Comparison of ENCODE assay signal across 22 cellular contexts in the genomic region with DNA sequence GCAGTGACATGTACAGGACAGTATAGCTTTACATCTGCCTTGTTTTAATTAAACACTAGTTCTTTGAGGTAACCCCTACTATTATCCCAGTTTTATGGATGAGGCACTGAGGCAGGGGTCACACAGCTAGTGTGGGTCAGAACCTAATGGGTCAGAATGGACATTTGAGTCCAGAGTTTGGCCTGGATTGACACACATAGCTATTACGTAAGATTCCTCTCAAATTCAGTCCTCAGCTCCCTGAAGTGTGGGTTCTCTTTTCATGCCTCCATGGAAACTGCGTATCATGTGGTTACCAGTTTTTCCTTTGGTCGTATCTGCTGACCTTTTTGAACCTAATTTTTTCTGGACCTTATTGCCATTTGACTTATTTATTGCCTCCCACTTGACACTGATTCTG. TPM values are rescaled to one million over a fixed set of nuclear protein-coding genes. Genes with fewer than 3 reads are reported as not detected.
DNase-seq lines count a peak whose midpoint lies in the region; ATAC-seq and TF ChIP-seq lines count a peak whose summit lies in the region.
"Had no signal": no experiment of that assay in that cellular context is flagged by ENCODE, and none has a peak within 500 bp of the region (broad histone marks: within the 10 kb centered on the region; RNA-seq: fewer than 3 reads in every experiment).

No MANE protein-coding gene starts in this region.

- H3K27ac ChIP-seq in left ventricle myocardium inferior (replicated peaks) = no peak overlapping the region
- H3K27ac ChIP-seq: esophagus squamous epithelium had no signal

- H3K4me1 ChIP-seq in left ventricle myocardium inferior = peaks cover 11% of the 10 kb centered on the region

- H3K27ac Mint-ChIP-seq in CD14-positive monocyte = peak overlapping the region; percentile 55 to 92 (median 83)
- H3K27ac Mint-ChIP-seq in nephron progenitor cell = peak overlapping the region; percentile 73
- H3K27ac Mint-ChIP-seq in activated naive CD4-positive, alpha-beta T cell treated with anti-CD3 and anti-CD28 coated beads for 36 hours = no peak overlapping the region
- H3K27ac Mint-ChIP-seq: activated naive CD4-positive, alpha-beta T cell treated with anti-CD3 and anti-CD28 coated beads, Interleukin-2, amount 10 ng/mL, durations not matched to agents 7 days and 5 days had no signal

- no peaks in the 10 kb centered on the region for H3K9me3 ChIP-seq in left ventricle myocardium inferior (replicated peaks)
- H3K9me3 ChIP-seq: esophagus squamous epithelium, SK-N-SH had no signal

- H3K4me3 Mint-ChIP-seq in CD14-positive monocyte (peak overlapping the region in 1 of 2 donors; percentile 32), nephron progenitor cell (no peak overlapping the region)
- no peak overlapping the region for H3K4me3 Mint-ChIP-seq in activated naive CD4-positive, alpha-beta T cell treated with anti-CD3 and anti-CD28 coated beads for 36 hours
- H3K4me3 Mint-ChIP-seq: activated naive CD4-positive, alpha-beta T cell treated with anti-CD3 and anti-CD28 coated beads, Interleukin-2, amount 10 ng/mL, durations not matched to agents 7 days and 5 days; activated T-cell treated with anti-CD3 and anti-CD28 coated beads, Interleukin-2, amount 50 U/mL, for 24 hours had no signal

- H3K9me3 Mint-ChIP-seq in CD14-positive monocyte = peaks cover 0 to 2% (median 0%) of the 10 kb centered on the region in 7 donors
- no peaks in the 10 kb centered on the region for H3K9me3 Mint-ChIP-seq in nephron progenitor cell
- H3K9me3 Mint-ChIP-seq in activated naive CD4-positive, alpha-beta T cell treated with anti-CD3 and anti-CD28 coated beads for 36 hours = no peaks in the 10 kb centered on the region
- H3K9me3 Mint-ChIP-seq: activated naive CD4-positive, alpha-beta T cell treated with anti-CD3 and anti-CD28 coated beads, Interleukin-2, amount 10 ng/mL, durations not matched to agents 7 days and 5 days; activated T-cell treated with anti-CD3 and anti-CD28 coated beads, Interleukin-2, amount 50 U/mL, for 24 hours had no signal

- H3K36me3 ChIP-seq in left ventricle myocardium inferior = peaks cover 57% of the 10 kb centered on the region

- H3K4me3 ChIP-seq in fibroblast of mammary gland (ENCODE audit: control insufficient read depth, low read depth, low read length) = no peak overlapping the region
- H3K4me3 ChIP-seq in left ventricle myocardium inferior = no peak overlapping the region
- H3K4me3 ChIP-seq: esophagus squamous epithelium had no signal

- H3K27me3 Mint-ChIP-seq in CD14-positive monocyte (ENCODE audit: low read depth in 3 of 3) (peaks cover 0 to 2% (median 0%) of the 10 kb centered on the region in 3 donors), nephron progenitor cell (ENCODE audit: low read depth, poor library complexity) (no peaks in the 10 kb centered on the region)
- H3K27me3 Mint-ChIP-seq in activated naive CD4-positive, alpha-beta T cell treated with anti-CD3 and anti-CD28 coated beads for 36 hours (ENCODE audit: low read depth) = no peaks in the 10 kb centered on the region
- H3K27me3 Mint-ChIP-seq: activated naive CD4-positive, alpha-beta T cell treated with anti-CD3 and anti-CD28 coated beads, Interleukin-2, amount 10 ng/mL, durations not matched to agents 7 days and 5 days; activated T-cell treated with anti-CD3 and anti-CD28 coated beads, Interleukin-2, amount 50 U/mL, for 24 hours had no signal

- TF ChIP-seq CTCF in CD14-positive monocyte (IDR thresholded peaks at IDR 0.05) = no peak
- no peak for TF ChIP-seq CTCF in fibroblast of mammary gland (conservative IDR thresholded peaks at IDR 0.05; ENCODE audit: control insufficient read depth, insufficient read depth, low read depth, low read length)
- no peak for TF ChIP-seq CTCF in nephron progenitor cell (IDR thresholded peaks at IDR 0.05)
- TF ChIP-seq CTCF in left ventricle myocardium inferior (IDR thresholded peaks at IDR 0.05; ENCODE audit: borderline replicate concordance) = no peak

- H3K27me3 ChIP-seq in left ventricle myocardium inferior (ENCODE audit: low read depth) = no peaks in the 10 kb centered on the region
- H3K27me3 ChIP-seq: esophagus squamous epithelium had no signal

- no peak for DNase-seq in CD14-positive monocyte (ENCODE audit: low spot score)
- peak; percentile 22 for DNase-seq in fibroblast of mammary gland (ENCODE audit: low read depth)
- no peak for DNase-seq in nephron progenitor cell
- no peak for DNase-seq in activated naive CD4-positive, alpha-beta T cell treated with anti-CD3 and anti-CD28 coated beads for 36 hours
- DNase-seq in mesenteric fat pad (ENCODE audit: low spot score) = no peak
- DNase-seq in left ventricle myocardium inferior = no peak
- DNase-seq: ACHN; activated naive CD4-positive, alpha-beta T cell treated with anti-CD3 and anti-CD28 coated beads, Interleukin-2, amount 10 ng/mL, durations not matched to agents 7 days and 5 days; activated T-cell treated with anti-CD3 and anti-CD28 coated beads, Interleukin-2, amount 50 U/mL, for 24 hours; C1 segment of cervical spinal cord; esophagus squamous epithelium; glutamatergic neuron; KBM-7; left cardiac atrium; NCI-H1105 treated with DMSO at 0.1 percent for 48 hours; NCI-H2081 treated with DMSO at 0.1 percent for 48 hours; NCI-H446 treated with DMSO at 0.1 percent for 48 hours; SK-N-SH; stimulated activated CD4-positive, alpha-beta T cell treated with anti-CD3 and anti-CD28 coated beads, Interleukin-15, amount 100 ng/mL, for 24 hours; T-helper 9 cell had no signal

- TF ChIP-seq RAD21 in Ishikawa (IDR thresholded peaks at IDR 0.05; ENCODE audit: low read depth) = no peak

- H3K4me1 Mint-ChIP-seq in CD14-positive monocyte (peaks cover 47% of the 10 kb centered on the region), nephron progenitor cell (peaks cover 14% of the 10 kb centered on the region)
- peaks cover 2% of the 10 kb centered on the region for H3K4me1 Mint-ChIP-seq in activated naive CD4-positive, alpha-beta T cell treated with anti-CD3 and anti-CD28 coated beads for 36 hours (ENCODE audit: low read depth)
- H3K4me1 Mint-ChIP-seq: activated naive CD4-positive, alpha-beta T cell treated with anti-CD3 and anti-CD28 coated beads, Interleukin-2, amount 10 ng/mL, durations not matched to agents 7 days and 5 days had no signal

- TF ChIP-seq EP300 in Ishikawa (IDR thresholded peaks at IDR 0.05; ENCODE audit: borderline replicate concordance) = no peak

- no peak for ATAC-seq in HG03135 (IDR thresholded peaks at IDR 0.05; ENCODE audit: unreplicated experiment)

- intact Hi-C loops in CD14-positive monocyte (cut with micrococcal nuclease) (no loop called here), left ventricle myocardium inferior (cut with micrococcal nuclease) (loop anchor here (10.0 kb wide), 1 partner anchor 298 kb away; no protein-coding TSS in a partner anchor)
- intact Hi-C loops in activated naive CD4-positive, alpha-beta T cell treated with anti-CD3 and anti-CD28 coated beads for 36 hours (cut with micrococcal nuclease) = loop anchor here (10.0 kb wide), 2 partner anchors 108 to 458 kb away; no protein-coding TSS in a partner anchor

- CTCF ChIA-PET in activated naive CD4-positive, alpha-beta T cell treated with anti-CD3 and anti-CD28 coated beads for 36 hours (lab: Charles Lee) = interaction anchor here (4.0 kb wide), 1 partner anchor 295 kb away, joined by 13 read pairs; no protein-coding TSS in a partner anchor

- peaks cover 68 to 91% of the 10 kb centered on the region in 2 donors for H3K36me3 Mint-ChIP-seq in CD14-positive monocyte
- peaks cover 72% of the 10 kb centered on the region for H3K36me3 Mint-ChIP-seq in nephron progenitor cell (ENCODE audit: low read depth)
- peaks cover 17% of the 10 kb centered on the region for H3K36me3 Mint-ChIP-seq in activated naive CD4-positive, alpha-beta T cell treated with anti-CD3 and anti-CD28 coated beads for 36 hours (ENCODE audit: low read depth)

TF ChIP-seq in Ishikawa, 13 proteins besides CTCF, POLR2A, EP300 and RAD21:
- TF ChIP-seq YY1 (IDR thresholded peaks at IDR 0.05; ENCODE audit: low read depth) = no peak
- no peak for TF ChIP-seq TAF1 (IDR thresholded peaks at IDR 0.05; ENCODE audit: low read depth)
- TF ChIP-seq, protein P1, sequence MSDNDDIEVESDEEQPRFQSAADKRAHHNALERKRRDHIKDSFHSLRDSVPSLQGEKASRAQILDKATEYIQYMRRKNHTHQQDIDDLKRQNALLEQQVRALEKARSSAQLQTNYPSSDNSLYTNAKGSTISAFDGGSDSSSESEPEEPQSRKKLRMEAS (IDR thresholded peaks at IDR 0.05) = no peak
- TF ChIP-seq CREB1 (IDR thresholded peaks at IDR 0.05; ENCODE audit: low read depth) = no peak
- TF ChIP-seq, protein P2, sequence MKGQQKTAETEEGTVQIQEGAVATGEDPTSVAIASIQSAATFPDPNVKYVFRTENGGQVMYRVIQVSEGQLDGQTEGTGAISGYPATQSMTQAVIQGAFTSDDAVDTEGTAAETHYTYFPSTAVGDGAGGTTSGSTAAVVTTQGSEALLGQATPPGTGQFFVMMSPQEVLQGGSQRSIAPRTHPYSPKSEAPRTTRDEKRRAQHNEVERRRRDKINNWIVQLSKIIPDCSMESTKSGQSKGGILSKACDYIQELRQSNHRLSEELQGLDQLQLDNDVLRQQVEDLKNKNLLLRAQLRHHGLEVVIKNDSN (IDR thresholded peaks at IDR 0.05) = no peak
- 0 out of 2 replicates have a peak, but pooled peaks have one; percentile 33 for TF ChIP-seq CEBPB (IDR thresholded peaks at IDR 0.05)
- no peak for TF ChIP-seq FOXM1 (IDR thresholded peaks at IDR 0.05; ENCODE audit: borderline replicate concordance, low read depth)
- no peak for TF ChIP-seq NFIC (IDR thresholded peaks at IDR 0.05)

RNA-seq across cellular contexts. Expression of a gene that starts 40.4 kb away (rescaled TPM):
- polyA plus RNA-seq in CD14-positive monocyte = 100 to 1,000 TPM in 1 of 2 donors, 10 to 100 TPM in 1; 85.6 to 130 TPM
- 10 to 100 TPM; 24.5 to 26.0 TPM for total RNA-seq in activated naive CD4-positive, alpha-beta T cell treated with anti-CD3 and anti-CD28 coated beads for 36 hours
- total RNA-seq in mesenteric fat pad = 55.3 TPM
- total RNA-seq in left ventricle myocardium inferior = 25.2 TPM

Comparison
In these comparisons a context has a peak if more than half of its experiments do, and no peak if none do; other contexts are left out.
1. intact Hi-C loops: an anchor here in activated naive CD4-positive, alpha-beta T cell treated with anti-CD3 and anti-CD28 coated beads for 36 hours (10.0 kb wide) and left ventricle myocardium inferior (10.0 kb wide); none called in CD14-positive monocyte.